In genomic region chr12:104358353-104359003, GRCh38 we compare ENCODE assay signal across 9 cellular contexts. TPM values are rescaled to one million over a fixed set of nuclear protein-coding genes. Genes with fewer than 3 reads are reported as not detected.
DNase-seq lines count a peak whose midpoint lies in the region; ATAC-seq, FAIRE-seq and TF ChIP-seq lines count a peak whose summit lies in the region.
"Had no signal": no experiment of that assay in that cellular context is flagged by ENCODE, and none has a peak within 500 bp of the region (broad histone marks: within the 10 kb centered on the region; RNA-seq: fewer than 3 reads in every experiment).

No MANE protein-coding gene starts in this region.

- no peak overlapping the region for H3K4me3 Mint-ChIP-seq in CD4-positive, alpha-beta T cell
- no peak overlapping the region for H3K4me3 Mint-ChIP-seq in activated naive CD4-positive, alpha-beta T cell treated with anti-CD3 and anti-CD28 coated beads for 36 hours
- H3K4me3 Mint-ChIP-seq: IgD-negative memory B cell had no signal

- DNase-seq in CD4-positive, alpha-beta T cell = peak; percentile 47 to 71 (median 56)
- DNase-seq in HuH-7 (ENCODE audit: low spot score) = peak; percentile 63
- peak; percentile 35 for DNase-seq in SK-N-DZ (ENCODE audit: low spot score)
- DNase-seq in activated naive CD4-positive, alpha-beta T cell treated with anti-CD3 and anti-CD28 coated beads for 36 hours = peak; percentile 86
- DNase-seq in heart right ventricle = peak; percentile 35 to 51
- peak; percentile 72 for DNase-seq in small intestine
- DNase-seq in middle frontal gyrus (ENCODE audit: extremely low spot score, low spot score) = no peak

- no peak for FAIRE-seq in small intestine (lab: Jason Lieb, UNC)

- intact Hi-C loops in CD4-positive, alpha-beta T cell (cut with DNase I, micrococcal nuclease) = loop anchor here (1.0 to 5.0 kb wide), 4 partner anchors 71 to 301 kb away; partner anchors contain the start of gene TXNRD1 (in 2 of the 2)
- intact Hi-C loops in activated naive CD4-positive, alpha-beta T cell treated with anti-CD3 and anti-CD28 coated beads for 36 hours (cut with micrococcal nuclease) = loop anchor here (1.0 to 5.0 kb wide), 5 partner anchors 70 to 480 kb away; partner anchors contain the start of genes HCFC2 and TXNRD1
- intact Hi-C loops in heart right ventricle (cut with DNase I) = loop anchor here (1.0 to 5.0 kb wide), 6 partner anchors 141 to 158 kb away; partner anchors contain the start of gene TXNRD1 (in 7 of the 10)

- H3K4me1 ChIP-seq in heart right ventricle (peaks cover 0 to 10% (median 0%) of the 10 kb centered on the region in 9 donors), small intestine (ENCODE audit: control insufficient read depth in 2 of 2, insufficient read depth in 1 of 2, low read depth in 1 of 2, low read length in 1 of 2) (no peaks in the 10 kb centered on the region)

- CTCF ChIA-PET in CD4-positive, alpha-beta T cell (lab: Charles Lee) = interaction anchor here (0.9 to 1.6 kb wide), 2 partner anchors 143 to 158 kb away, joined by 3 to 6 read pairs; partner anchors contain the start of gene TXNRD1
- CTCF ChIA-PET in activated naive CD4-positive, alpha-beta T cell treated with anti-CD3 and anti-CD28 coated beads for 36 hours (lab: Charles Lee) = interaction anchor here (0.7 to 1.6 kb wide), 20 partner anchors 10 to 807 kb away, joined by 3 to 14 read pairs (median 4); no protein-coding TSS in a partner anchor

- no peaks in the 10 kb centered on the region for H3K27me3 ChIP-seq in CD4-positive, alpha-beta T cell (ENCODE audit: control insufficient read depth, insufficient read depth, low read length)
- H3K27me3 ChIP-seq in heart right ventricle = no peaks in the 10 kb centered on the region
- H3K27me3 ChIP-seq in small intestine (ENCODE audit: control insufficient read depth in 2 of 2, insufficient read depth in 2 of 2, low read length in 2 of 2) = no peaks in the 10 kb centered on the region

- H3K36me3 Mint-ChIP-seq in CD4-positive, alpha-beta T cell (ENCODE audit: low read depth) = no peaks in the 10 kb centered on the region
- H3K36me3 Mint-ChIP-seq in activated naive CD4-positive, alpha-beta T cell treated with anti-CD3 and anti-CD28 coated beads for 36 hours (ENCODE audit: low read depth) = peaks cover 2% of the 10 kb centered on the region

- no peak overlapping the region for H3K27ac ChIP-seq in CD4-positive, alpha-beta T cell (ENCODE audit: low read depth, low read length)
- H3K27ac ChIP-seq in heart right ventricle = no peak overlapping the region
- H3K27ac ChIP-seq in small intestine (ENCODE audit: low read depth in 1 of 2, low read length in 1 of 2) = no peak overlapping the region

- ATAC-seq in CD4-positive, alpha-beta T cell (ENCODE audit: poor library complexity) = peak; percentile 96
- ATAC-seq in GM19351 (IDR thresholded peaks at IDR 0.05; ENCODE audit: unreplicated experiment) (peak; percentile 91), heart right ventricle (peak; percentile 70 to 80 (median 78))

- POLR2A ChIA-PET in CD4-positive, alpha-beta T cell (lab: Charles Lee) = interaction anchor here (1.0 kb wide), 1 partner anchor 42 kb away, joined by 3 read pairs; no protein-coding TSS in a partner anchor

- H3K4me3 ChIP-seq in heart right ventricle = no peak overlapping the region
- H3K4me3 ChIP-seq in small intestine (ENCODE audit: low read depth in 1 of 2, low read length in 2 of 2) = no peak overlapping the region

- H3K4me1 Mint-ChIP-seq in CD4-positive, alpha-beta T cell (ENCODE audit: low read depth) = no peaks in the 10 kb centered on the region
- H3K4me1 Mint-ChIP-seq in activated naive CD4-positive, alpha-beta T cell treated with anti-CD3 and anti-CD28 coated beads for 36 hours (ENCODE audit: low read depth) = no peaks in the 10 kb centered on the region

- no peaks in the 10 kb centered on the region for H3K9me3 Mint-ChIP-seq in CD4-positive, alpha-beta T cell
- H3K9me3 Mint-ChIP-seq in activated naive CD4-positive, alpha-beta T cell treated with anti-CD3 and anti-CD28 coated beads for 36 hours = peaks cover 4% of the 10 kb centered on the region
- H3K9me3 Mint-ChIP-seq: IgD-negative memory B cell had no signal

- no peak overlapping the region for H3K27ac Mint-ChIP-seq in CD4-positive, alpha-beta T cell
- no peak overlapping the region for H3K27ac Mint-ChIP-seq in activated naive CD4-positive, alpha-beta T cell treated with anti-CD3 and anti-CD28 coated beads for 36 hours
- H3K27ac Mint-ChIP-seq: IgD-negative memory B cell had no signal

- WGBS in heart right ventricle, 2 donors = 73 to 91% methylated on average over 5 of the region's 5 CpGs
- 51 to 67% (median 55%) methylated on average over 5 of the region's 5 CpGs for WGBS in small intestine, 3 donors

- TF ChIP-seq CTCF in CD4-positive, alpha-beta T cell (IDR thresholded peaks at IDR 0.05) = peak; percentile 77
- peak; percentile 61 to 89 (median 87) for TF ChIP-seq CTCF in heart right ventricle (IDR thresholded peaks at IDR 0.05)

- peaks cover 0 to 15% (median 0%) of the 10 kb centered on the region in 9 donors for H3K36me3 ChIP-seq in heart right ventricle
- peaks cover 0 to 3% of the 10 kb centered on the region in 2 donors for H3K36me3 ChIP-seq in small intestine (ENCODE audit: control insufficient read depth in 2 of 2, insufficient read depth in 2 of 2, low read length in 2 of 2)

- H3K27me3 Mint-ChIP-seq in CD4-positive, alpha-beta T cell = no peaks in the 10 kb centered on the region
- no peaks in the 10 kb centered on the region for H3K27me3 Mint-ChIP-seq in activated naive CD4-positive, alpha-beta T cell treated with anti-CD3 and anti-CD28 coated beads for 36 hours (ENCODE audit: low read depth)
- H3K27me3 Mint-ChIP-seq: IgD-negative memory B cell had no signal

- no peaks in the 10 kb centered on the region for H3K9me3 ChIP-seq in CD4-positive, alpha-beta T cell (ENCODE audit: control insufficient read depth, low read length)
- peaks cover 0 to 11% (median 5%) of the 10 kb centered on the region in 11 donors for H3K9me3 ChIP-seq in heart right ventricle
- H3K9me3 ChIP-seq in small intestine (ENCODE audit: control insufficient read depth, low read depth) = no peaks in the 10 kb centered on the region

RNA-seq across cellular contexts. Expression of gene EID3, which starts 54.9 kb away (rescaled TPM):
- total RNA-seq in CD4-positive, alpha-beta T cell = 10 to 100 TPM; 13.5 to 14.3 TPM
- 0.41 TPM in 1 of 2 replicates, not detected in the other for polyA plus RNA-seq in SK-N-DZ (2014; cell fraction: cytosol; rRNA removed)
- polyA plus RNA-seq in SK-N-DZ (2014; cell fraction: nucleus; rRNA removed) = 0.52 and 1.5 TPM in 2 replicates
- total RNA-seq in activated naive CD4-positive, alpha-beta T cell treated with anti-CD3 and anti-CD28 coated beads for 36 hours = 1 to 10 TPM; 3.4 TPM
- 1 to 10 TPM in 5 of 10 donors, under 1 TPM in 5; 0.52 to 1.6 (median 1.0) TPM for total RNA-seq in heart right ventricle
- polyA plus RNA-seq in heart right ventricle (1 to 10 TPM in 1 of 2 donors, under 1 TPM in 1; 0.48 to 1.8 TPM), small intestine (1 to 10 TPM in 1 of 3 donors, under 1 TPM in 2; 0.54 to 1.1 (median 0.67) TPM)
